Comparison of ENCODE assay signal across 8 cellular contexts in the genomic region with DNA sequence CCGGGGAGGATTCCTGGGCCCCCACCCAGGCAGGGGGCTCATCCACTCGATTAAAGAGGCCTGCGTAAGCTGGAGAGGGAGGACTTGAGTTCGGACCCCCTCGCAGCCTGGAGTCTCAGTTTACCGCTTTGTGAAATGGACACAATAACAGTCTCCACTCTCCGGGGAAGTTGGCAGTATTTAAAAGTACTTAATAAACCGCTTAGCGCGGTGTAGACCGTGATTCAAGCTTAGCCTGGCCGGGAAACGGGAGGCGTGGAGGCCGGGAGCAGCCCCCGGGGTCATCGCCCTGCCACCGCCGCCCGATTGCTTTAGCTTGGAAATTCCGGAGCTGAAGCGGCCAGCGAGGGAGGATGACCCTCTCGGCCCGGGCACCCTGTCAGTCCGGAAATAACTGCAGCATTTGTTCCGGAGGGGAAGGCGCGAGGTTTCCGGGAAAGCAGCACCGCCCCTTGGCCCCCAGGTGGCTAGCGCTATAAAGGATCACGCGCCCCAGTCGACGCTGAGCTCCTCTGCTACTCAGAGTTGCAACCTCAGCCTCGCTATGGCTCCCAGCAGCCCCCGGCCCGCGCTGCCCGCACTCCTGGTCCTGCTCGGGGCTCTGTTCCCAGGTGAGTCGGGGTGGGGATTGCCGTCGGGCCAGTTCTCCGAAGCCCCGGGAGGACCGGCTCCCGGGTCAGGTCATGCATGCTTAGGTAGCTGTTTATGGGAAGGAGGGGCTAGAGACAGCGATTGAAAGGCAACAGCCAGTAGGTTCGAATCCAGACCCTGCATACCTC. TPM values are rescaled to one million over a fixed set of nuclear protein-coding genes. Genes with fewer than 3 reads are reported as not detected.
DNase-seq lines count a peak whose midpoint lies in the region; ATAC-seq, FAIRE-seq and TF ChIP-seq lines count a peak whose summit lies in the region.

A gene with protein sequence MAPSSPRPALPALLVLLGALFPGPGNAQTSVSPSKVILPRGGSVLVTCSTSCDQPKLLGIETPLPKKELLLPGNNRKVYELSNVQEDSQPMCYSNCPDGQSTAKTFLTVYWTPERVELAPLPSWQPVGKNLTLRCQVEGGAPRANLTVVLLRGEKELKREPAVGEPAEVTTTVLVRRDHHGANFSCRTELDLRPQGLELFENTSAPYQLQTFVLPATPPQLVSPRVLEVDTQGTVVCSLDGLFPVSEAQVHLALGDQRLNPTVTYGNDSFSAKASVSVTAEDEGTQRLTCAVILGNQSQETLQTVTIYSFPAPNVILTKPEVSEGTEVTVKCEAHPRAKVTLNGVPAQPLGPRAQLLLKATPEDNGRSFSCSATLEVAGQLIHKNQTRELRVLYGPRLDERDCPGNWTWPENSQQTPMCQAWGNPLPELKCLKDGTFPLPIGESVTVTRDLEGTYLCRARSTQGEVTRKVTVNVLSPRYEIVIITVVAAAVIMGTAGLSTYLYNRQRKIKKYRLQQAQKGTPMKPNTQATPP (plus strand): TSS at position 505 of the 779 bp plus-strand sequence. CDS start 40 bp downstream, at position 545.

- no peak for FAIRE-seq in D721Med (lab: Jason Lieb, UNC)

- in situ Hi-C loops in SK-MEL-5 (cut with HindIII; ENCODE audit: low pct_unique_long_range_greater_than_20kb, low sequenced_read_pairs) = no loop called here

- no peak for TF ChIP-seq CTCF in D721Med (IDR thresholded peaks at IDR 0.05; ENCODE audit: insufficient read depth, missing control alignments)

- ATAC-seq in HG03196 (IDR thresholded peaks at IDR 0.05; ENCODE audit: unreplicated experiment) = peak; percentile 53
- peak; percentile 74 for ATAC-seq in Right ventricle myocardium superior (ENCODE audit: poor library complexity)

- DNase-seq in NCI-H2227 (lab: John Stamatoyannopoulos, UW; ENCODE audit: unreplicated experiment) (peak; percentile 6), NCI-H2227 treated with DMSO at 0.1 percent for 48 hours (lab: John Stamatoyannopoulos, UW) (no peak), SK-MEL-5 (ENCODE audit: low read depth, low spot score) (peak; percentile 82), Right ventricle myocardium superior (peak; percentile 91), pons (ENCODE audit: low spot score) (peak; percentile 35), D721Med (ENCODE audit: insufficient read length, low spot score) (no peak)
- DNase-seq in activated naive CD4-positive, alpha-beta T cell (lab: John Stamatoyannopoulos, UW) = peak in 3 of 4 experiments; percentile 37 to 58 (median 49)

- intact Hi-C loops in Right ventricle myocardium superior (cut with DNase I) = no loop called here

RNA-seq across cellular contexts. Expression of the gene that starts here (rescaled TPM):
- 45.0 and 46.2 TPM in 2 replicates for total RNA-seq in SK-MEL-5 (2014; rRNA removed; shearing (Covaris generic))
- 76.5 and 89.9 TPM in 2 replicates for polyA plus RNA-seq in SK-MEL-5 (2015; cell fraction: cytosol; rRNA removed)
- polyA plus RNA-seq in SK-MEL-5 (2015; cell fraction: nucleus; rRNA removed) = 31.4 and 46.0 TPM in 2 replicates
- 6.4 TPM for total RNA-seq in Right ventricle myocardium superior

Comparison
In these comparisons a context has a peak if more than half of its experiments do, and no peak if none do; other contexts are left out.
1. DNase-seq: peak in NCI-H2227 (single experiment), SK-MEL-5 (single experiment), activated naive CD4-positive, alpha-beta T cell (3 of 4), Right ventricle myocardium superior (single experiment) and pons (single experiment); none in NCI-H2227 treated with DMSO at 0.1 percent for 48 hours (single experiment) and D721Med (single experiment).